9 cellular contexts compared by ENCODE assay signal in the genomic region with DNA sequence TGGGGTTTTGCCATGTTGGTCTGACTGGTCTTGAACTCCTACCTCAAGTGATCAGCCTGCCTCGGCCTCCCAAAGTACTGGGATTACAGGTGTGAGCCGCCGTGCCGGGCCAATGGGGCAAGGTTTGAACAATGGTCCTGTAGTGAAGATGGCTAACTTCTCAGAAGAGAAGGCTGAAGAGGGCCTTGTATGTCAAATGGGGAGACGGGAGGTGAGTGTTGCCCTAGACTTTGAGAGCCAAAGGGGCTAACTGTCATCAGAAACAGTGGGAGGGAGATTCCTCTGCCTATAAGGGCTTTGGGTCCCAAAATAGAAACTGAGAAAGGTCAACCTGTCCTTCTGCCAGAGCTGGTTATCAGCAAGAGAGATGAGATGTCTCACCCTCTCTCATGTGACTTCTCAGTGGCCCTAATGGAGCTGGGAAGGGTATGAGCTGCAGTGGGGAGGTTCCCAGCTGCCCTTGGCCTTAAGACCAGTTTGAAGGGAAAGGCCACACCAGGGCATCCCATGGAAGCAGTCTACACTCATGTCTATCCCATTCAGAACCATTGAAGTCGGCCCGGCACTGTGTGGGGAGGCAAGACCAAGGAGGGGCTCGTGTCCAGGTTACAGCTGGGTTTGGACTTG. TPM values are rescaled to one million over a fixed set of nuclear protein-coding genes. Genes with fewer than 3 reads are reported as not detected.
DNase-seq lines count a peak whose midpoint lies in the region; ATAC-seq and TF ChIP-seq lines count a peak whose summit lies in the region.
"Had no signal": no experiment of that assay in that cellular context is flagged by ENCODE, and none has a peak within 500 bp of the region (broad histone marks: within the 10 kb centered on the region; RNA-seq: fewer than 3 reads in every experiment).

No MANE protein-coding gene starts in this region.

- H2BK15ac ChIP-seq in mesendoderm (replicated peaks; ENCODE audit: low read depth) = no peak overlapping the region

- no peak for ATAC-seq in activated naive CD8-positive, alpha-beta T cell treated with anti-CD3 and anti-CD28 coated beads, Interleukin-2, amount 10 ng/mL, durations not matched to agents 7 days and 5 days (ENCODE audit: low read depth)
- no peak for ATAC-seq in upper lobe of left lung (ENCODE audit: low FRiP score in 2 of 2)
- no peak for ATAC-seq in GM21737 (IDR thresholded peaks at IDR 0.05; ENCODE audit: unreplicated experiment)

- peak overlapping the region; percentile 90 for H3K4me3 Mint-ChIP-seq in activated naive CD4-positive, alpha-beta T cell treated with anti-CD3 and anti-CD28 coated beads, Interleukin-2, amount 50 U/mL, for 24 hours
- H3K4me3 Mint-ChIP-seq in activated naive CD8-positive, alpha-beta T cell treated with anti-CD3 and anti-CD28 coated beads, Interleukin-2, amount 10 ng/mL, durations not matched to agents 7 days and 5 days = peak overlapping the region; percentile 89

- no peak for TF ChIP-seq CTCF in upper lobe of left lung (IDR thresholded peaks at IDR 0.05)

- H3K27ac ChIP-seq in mesendoderm (ENCODE audit: low read depth, low read length) (no peak overlapping the region), upper lobe of left lung (peak overlapping the region; percentile 95 to 99 (median 98))

- H3K4ac ChIP-seq in mesendoderm (ENCODE audit: low read depth, low read length) = no peak overlapping the region

- no peak for DNase-seq in activated naive CD4-positive, alpha-beta T cell treated with anti-CD3 and anti-CD28 coated beads, Interleukin-2, amount 50 U/mL, for 16 hours
- DNase-seq in activated naive CD8-positive, alpha-beta T cell treated with anti-CD3 and anti-CD28 coated beads, Interleukin-2, amount 10 ng/mL, durations not matched to agents 7 days and 5 days = no peak
- no peak for DNase-seq in mesendoderm
- peak in 1 of 2 donors; percentile 19 for DNase-seq in upper lobe of left lung
- DNase-seq in NCI-H1048 (lab: John Stamatoyannopoulos, UW) = no peak
- no peak for DNase-seq in NCI-H524 treated with DMSO at 0.1 percent for 48 hours (lab: John Stamatoyannopoulos, UW)
- DNase-seq: stimulated activated naive CD4-positive, alpha-beta T cell treated with Interleukin-2 at 50 U/mL for 16 hours had no signal

- POLR2A ChIA-PET in activated naive CD8-positive, alpha-beta T cell treated with anti-CD3 and anti-CD28 coated beads, Interleukin-2, amount 10 ng/mL, durations not matched to agents 7 days and 5 days (lab: Charles Lee) = interaction anchor here (1.1 to 4.3 kb wide), 6 partner anchors 14 to 927 kb away, joined by 3 to 41 read pairs (median 9); partner anchors contain the start of genes COMTD1 and VDAC2

- H3K9me3 Mint-ChIP-seq in activated naive CD4-positive, alpha-beta T cell treated with anti-CD3 and anti-CD28 coated beads, Interleukin-2, amount 50 U/mL, for 24 hours = no peaks in the 10 kb centered on the region
- no peaks in the 10 kb centered on the region for H3K9me3 Mint-ChIP-seq in activated naive CD8-positive, alpha-beta T cell treated with anti-CD3 and anti-CD28 coated beads, Interleukin-2, amount 10 ng/mL, durations not matched to agents 7 days and 5 days

- no peak overlapping the region for H3K18ac ChIP-seq in mesendoderm (ENCODE audit: low read length)

- H3K36me3 Mint-ChIP-seq in activated naive CD4-positive, alpha-beta T cell treated with anti-CD3 and anti-CD28 coated beads, Interleukin-2, amount 50 U/mL, for 24 hours = peaks cover 3% of the 10 kb centered on the region
- H3K36me3 Mint-ChIP-seq in activated naive CD8-positive, alpha-beta T cell treated with anti-CD3 and anti-CD28 coated beads, Interleukin-2, amount 10 ng/mL, durations not matched to agents 7 days and 5 days = peaks cover 11% of the 10 kb centered on the region

- no peaks in the 10 kb centered on the region for H3K79me1 ChIP-seq in mesendoderm (ENCODE audit: low read length)

- peak overlapping the region; percentile 95 for H3K27ac Mint-ChIP-seq in activated naive CD4-positive, alpha-beta T cell treated with anti-CD3 and anti-CD28 coated beads, Interleukin-2, amount 50 U/mL, for 24 hours
- H3K27ac Mint-ChIP-seq in activated naive CD8-positive, alpha-beta T cell treated with anti-CD3 and anti-CD28 coated beads, Interleukin-2, amount 10 ng/mL, durations not matched to agents 7 days and 5 days = peak overlapping the region; percentile 87

- no CpG with 5 or more reads among the region's 8 CpGs for WGBS in mesendoderm (ENCODE audit: extremely low coverage, insufficient coverage, low lambda C conversion rate)
- 97% methylated on average over 8 of the region's 8 CpGs for WGBS in upper lobe of left lung, 2 donors

- H2BK5ac ChIP-seq in mesendoderm (ENCODE audit: low read length) = no peak overlapping the region

- H3K4me1 ChIP-seq in mesendoderm (ENCODE audit: control insufficient read depth, low read depth, low read length) (peaks cover 6% of the 10 kb centered on the region), upper lobe of left lung (peaks cover 15 to 19% (median 18%) of the 10 kb centered on the region in 4 donors)

- H3K79me2 ChIP-seq in mesendoderm (ENCODE audit: control insufficient read depth, insufficient read depth, low read length) = peaks cover 8% of the 10 kb centered on the region

- H3K27me3 Mint-ChIP-seq in activated naive CD4-positive, alpha-beta T cell treated with anti-CD3 and anti-CD28 coated beads, Interleukin-2, amount 50 U/mL, for 24 hours = no peaks in the 10 kb centered on the region
- peaks cover 3% of the 10 kb centered on the region for H3K27me3 Mint-ChIP-seq in activated naive CD8-positive, alpha-beta T cell treated with anti-CD3 and anti-CD28 coated beads, Interleukin-2, amount 10 ng/mL, durations not matched to agents 7 days and 5 days

- peak overlapping the region; percentile 12 for H3K56ac ChIP-seq in mesendoderm (ENCODE audit: low read length)

- no peak overlapping the region for H3K4me2 ChIP-seq in mesendoderm (ENCODE audit: low read length)

- H4K8ac ChIP-seq in mesendoderm (ENCODE audit: low read depth, low read length) = no peak overlapping the region

- no peaks in the 10 kb centered on the region for H3K27me3 ChIP-seq in mesendoderm (ENCODE audit: insufficient read depth, low read length, poor library complexity)
- H3K27me3 ChIP-seq in upper lobe of left lung = no peaks in the 10 kb centered on the region

- H3K36me3 ChIP-seq in mesendoderm (ENCODE audit: control insufficient read depth, insufficient read depth, low read length) (no peaks in the 10 kb centered on the region), upper lobe of left lung (no peaks in the 10 kb centered on the region)

- peaks cover 47% of the 10 kb centered on the region for H3K4me1 Mint-ChIP-seq in activated naive CD4-positive, alpha-beta T cell treated with anti-CD3 and anti-CD28 coated beads, Interleukin-2, amount 50 U/mL, for 24 hours
- H3K4me1 Mint-ChIP-seq in activated naive CD8-positive, alpha-beta T cell treated with anti-CD3 and anti-CD28 coated beads, Interleukin-2, amount 10 ng/mL, durations not matched to agents 7 days and 5 days = peaks cover 37% of the 10 kb centered on the region

- no peak for TF ChIP-seq POLR2A in upper lobe of left lung (IDR thresholded peaks at IDR 0.05)

- H2BK120ac ChIP-seq in mesendoderm (ENCODE audit: low read depth, low read length) = no peak overlapping the region

- no peak overlapping the region for H4K5ac ChIP-seq in mesendoderm (ENCODE audit: low read length)

- H3K4me3 ChIP-seq in mesendoderm (ENCODE audit: low read length) = no peak overlapping the region
- peak overlapping the region in 1 of 4 donors; percentile 97 for H3K4me3 ChIP-seq in upper lobe of left lung

- no peak overlapping the region for H3K9ac ChIP-seq in mesendoderm (ENCODE audit: low read length)

- H2AK5ac ChIP-seq in mesendoderm (ENCODE audit: low read length) = peak overlapping the region; percentile 66

- H3K23ac ChIP-seq in mesendoderm (ENCODE audit: low read length) = no peak overlapping the region

- no peaks in the 10 kb centered on the region for H3K9me3 ChIP-seq in upper lobe of left lung

- no peak for TF ChIP-seq EP300 in upper lobe of left lung (IDR thresholded peaks at IDR 0.05)

RNA-seq across cellular contexts. Expression of gene SAMD8, which starts 1.3 kb away (rescaled TPM):
- 10 to 100 TPM; 21.0 to 22.7 TPM for total RNA-seq in activated naive CD8-positive, alpha-beta T cell treated with anti-CD3 and anti-CD28 coated beads, Interleukin-2, amount 10 ng/mL, durations not matched to agents 7 days and 5 days
- polyA plus RNA-seq in mesendoderm (2013, experiment 1 of 2) = 7.3 TPM
- polyA plus RNA-seq in mesendoderm (2013, experiment 2 of 2) = 7.9 TPM
- total RNA-seq in upper lobe of left lung = 10 to 100 TPM in 5 of 6 donors, 1 to 10 TPM in 1; 8.4 to 36.2 (median 18.0) TPM
